ENCODE assay signal across 2 cellular contexts in genomic region chr1:155899683-155900082, GRCh38.
TF ChIP-seq lines count a peak whose summit lies in the region.

No MANE protein-coding gene starts in this region.

TF ChIP-seq in HEK293, 187 proteins besides CTCF, POLR2A, EP300 and RAD21:
- TF ChIP-seq ZNF280D (tag by site-specific recombination; IDR thresholded peaks at IDR 0.05) (no peak), HOXC10 (CRISPR knock-in tag; IDR thresholded peaks at IDR 0.05) (no peak), SCRT2 (tag by site-specific recombination; IDR thresholded peaks at IDR 0.05) (peak; percentile 92), WT1 (tag by site-specific recombination; IDR thresholded peaks at IDR 0.05) (no peak), SCRT1 (tag by site-specific recombination; IDR thresholded peaks at IDR 0.05; ENCODE audit: borderline replicate concordance) (peak; percentile 85)

TF ChIP-seq in K562, 482 proteins besides CTCF, POLR2A, EP300 and RAD21:
- TF ChIP-seq ZNF76 (CRISPR knock-in tag; IDR thresholded peaks at IDR 0.05; ENCODE audit: borderline replicate concordance) (no peak), CCNT2 (IDR thresholded peaks at IDR 0.05; ENCODE audit: borderline replicate concordance, extremely low read depth, insufficient read length, low read depth, low read length) (no peak), RBFOX2 (IDR thresholded peaks at IDR 0.05; ENCODE audit: low read depth, low read length) (0 out of 2 replicates have a peak, but pooled peaks have one; percentile 18)
